ENCODE assay signal across 7 cellular contexts in the genomic region with DNA sequence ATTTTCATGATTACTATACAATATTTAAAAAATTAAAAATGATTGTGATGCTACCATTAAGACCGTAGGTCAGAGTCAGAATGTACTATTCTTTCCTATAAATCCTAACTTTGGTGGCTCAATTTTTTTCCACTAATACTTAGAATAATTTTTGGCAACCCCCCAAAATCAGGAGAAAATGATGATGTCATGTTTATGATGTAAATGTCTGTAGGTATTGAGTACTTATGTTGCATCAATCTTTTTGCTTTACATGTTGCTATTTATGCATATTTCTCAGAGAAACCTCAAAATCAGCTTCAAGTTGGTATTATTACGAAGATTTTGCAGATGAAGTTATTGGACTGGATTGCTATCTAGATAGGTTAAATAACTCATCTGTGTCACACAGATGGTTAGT.
"Had no signal": no experiment of that assay in that cellular context is flagged by ENCODE, and none has a peak within 500 bp of the region (broad histone marks: within the 10 kb centered on the region; RNA-seq: fewer than 3 reads in every experiment).

No MANE protein-coding gene starts in this region.

- FAIRE-seq: G401.6, GM12891, GM12892, GM18507, GM19239 had no signal

- DNase-seq: GDM1, GF-D8 had no signal
